ENCODE assay signal across 32 cellular contexts in the genomic region with DNA sequence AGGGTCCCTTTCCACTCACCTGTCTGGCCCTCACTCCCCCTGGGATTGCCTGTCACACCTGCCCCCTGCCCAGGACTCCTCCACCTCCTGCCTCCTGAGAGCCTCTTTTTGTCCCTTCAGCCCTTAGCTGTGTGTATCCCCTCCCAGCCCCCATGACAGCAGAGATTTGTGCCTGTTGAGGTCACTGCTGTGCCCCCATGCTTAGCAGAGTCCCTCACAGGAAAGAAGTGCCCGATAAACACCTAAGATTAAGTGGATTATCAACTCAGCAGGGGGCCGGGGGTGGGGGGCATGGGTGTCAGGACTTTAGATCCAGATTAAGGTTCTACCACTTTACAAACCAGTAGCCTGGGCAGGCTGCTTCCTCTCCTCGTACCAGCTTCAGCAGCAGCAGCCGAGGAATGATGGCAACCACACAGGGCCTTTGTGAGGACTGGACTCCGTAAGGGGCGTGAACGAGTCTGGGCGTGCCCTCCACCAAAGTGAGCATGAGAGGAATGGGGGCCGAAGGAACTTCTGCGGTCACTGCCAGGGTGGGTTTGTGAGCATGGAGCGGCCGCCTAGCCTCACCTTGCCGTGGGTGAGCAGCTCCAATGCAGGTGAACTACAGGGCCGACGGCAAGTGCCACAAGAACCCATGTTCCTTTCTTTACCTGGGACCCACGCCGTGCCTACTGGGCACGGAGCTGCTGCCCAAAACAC. TPM values are rescaled to one million over a fixed set of nuclear protein-coding genes. Genes with fewer than 3 reads are reported as not detected.
DNase-seq lines count a peak whose midpoint lies in the region; ATAC-seq and TF ChIP-seq lines count a peak whose summit lies in the region.
"Had no signal": no experiment of that assay in that cellular context is flagged by ENCODE, and none has a peak within 500 bp of the region (broad histone marks: within the 10 kb centered on the region; RNA-seq: fewer than 3 reads in every experiment).

No MANE protein-coding gene starts in this region.

- H4K20me1 ChIP-seq in IMR-90 (ENCODE audit: insufficient read depth, low read length): peaks cover 31% of the 10 kb centered on the region

- H3K4me3 Mint-ChIP-seq in activated T-cell treated with anti-CD3 and anti-CD28 coated beads, Interleukin-2, amount 50 U/mL, for 24 hours: no peak overlapping the region
- H3K4me3 Mint-ChIP-seq in activated T-cell treated with anti-CD3 and anti-CD28 coated beads, Interleukin-2, amount 50 U/mL, for 72 hours: no peak overlapping the region
- peak overlapping the region; percentile 21 for H3K4me3 Mint-ChIP-seq in endodermal cell
- peak overlapping the region in 1 of 2 donors; percentile 4 for H3K4me3 Mint-ChIP-seq in stimulated activated naive B cell treated with anti-CD40 and anti-IgM and Interleukin-4, amounts not matched to agents 10 μg/mL and 1 μg/mL and 100 μg/mL, for 72 hours
- peak overlapping the region in 1 of 7 donors; percentile 81 for H3K4me3 Mint-ChIP-seq in CD8-positive, alpha-beta memory T cell
- H3K4me3 Mint-ChIP-seq: activated CD4-positive, alpha-beta memory T cell treated with anti-CD3 and anti-CD28 coated beads for 36 hours; activated T-helper 1 cell treated with anti-CD3 and anti-CD28 coated beads, Interleukin-12 subunit alpha, Interleukin-12 subunit beta, Interleukin-2, Interleukin-4 antibody, amounts not matched to agents 30 ng/mL and 10 ng/mL and 1 ng/mL, durations not matched to agents 14 hours and 24 hours and 36 hours; CD4-positive, alpha-beta T cell; central memory CD8-positive, alpha-beta T cell; dendritic cell treated with granulocyte-macrophage colony-stimulating factor and Interleukin-4, amounts not matched to agents 40 ng/mL and 50 ng/mL, for 4 days had no signal

- H3K23ac ChIP-seq in IMR-90 (ENCODE audit: low read depth, low read length): no peak overlapping the region

- no peak overlapping the region for H3K56ac ChIP-seq in IMR-90 (ENCODE audit: extremely low read depth, insufficient read depth, low read length)

- H2BK20ac ChIP-seq in IMR-90 (ENCODE audit: low read depth, low read length): no peak overlapping the region

- peak overlapping the region; percentile 27 for H2AFZ ChIP-seq in IMR-90 (replicated peaks; ENCODE audit: low read length, poor library complexity)
- H2AFZ ChIP-seq: PC-9 had no signal

- H3K9me3 Mint-ChIP-seq in activated T-cell treated with anti-CD3 and anti-CD28 coated beads, Interleukin-2, amount 50 U/mL, for 24 hours: no peaks in the 10 kb centered on the region
- H3K9me3 Mint-ChIP-seq in activated T-cell treated with anti-CD3 and anti-CD28 coated beads, Interleukin-2, amount 50 U/mL, for 72 hours: no peaks in the 10 kb centered on the region
- H3K9me3 Mint-ChIP-seq in endodermal cell: no peaks in the 10 kb centered on the region
- no peaks in the 10 kb centered on the region for H3K9me3 Mint-ChIP-seq in stimulated activated naive B cell treated with anti-CD40 and anti-IgM and Interleukin-4, amounts not matched to agents 10 μg/mL and 1 μg/mL and 100 μg/mL, for 72 hours
- no peaks in the 10 kb centered on the region for H3K9me3 Mint-ChIP-seq in CD8-positive, alpha-beta memory T cell
- H3K9me3 Mint-ChIP-seq: activated CD4-positive, alpha-beta memory T cell treated with anti-CD3 and anti-CD28 coated beads for 36 hours; activated T-helper 1 cell treated with anti-CD3 and anti-CD28 coated beads, Interleukin-12 subunit alpha, Interleukin-12 subunit beta, Interleukin-2, Interleukin-4 antibody, amounts not matched to agents 30 ng/mL and 10 ng/mL and 1 ng/mL, durations not matched to agents 14 hours and 24 hours and 36 hours; CD4-positive, alpha-beta T cell; central memory CD8-positive, alpha-beta T cell; dendritic cell treated with granulocyte-macrophage colony-stimulating factor and Interleukin-4, amounts not matched to agents 40 ng/mL and 50 ng/mL, for 4 days had no signal

- ATAC-seq in activated T-cell treated with anti-CD3 and anti-CD28 coated beads, Interleukin-2, amount 50 U/mL, for 72 hours (replicated peaks in 1 of 2): no peak
- ATAC-seq in IMR-90 (ENCODE audit: low read depth): no peak
- ATAC-seq in stimulated activated naive B cell treated with anti-CD40 and anti-IgM and Interleukin-4, amounts not matched to agents 10 μg/mL and 1 μg/mL and 100 μg/mL, for 72 hours (replicated peaks): no peak
- ATAC-seq in HG03432 (IDR thresholded peaks at IDR 0.05; ENCODE audit: unreplicated experiment): no peak
- ATAC-seq: body of pancreas, esophagus mucosa, heart left ventricle, left ventricle myocardium superior had no signal

- no peak overlapping the region for H3K4me3 ChIP-seq in IMR-90 (ENCODE audit: insufficient read depth, low read depth, low read length)
- no peak overlapping the region for H3K4me3 ChIP-seq in endodermal cell (ENCODE audit: low read length)
- H3K4me3 ChIP-seq in CD8-positive, alpha-beta memory T cell (ENCODE audit: low read length): no peak overlapping the region
- H3K4me3 ChIP-seq: A549, body of pancreas, heart left ventricle, PC-9, suprapubic skin had no signal

- peaks cover 10% of the 10 kb centered on the region for H3K4me1 Mint-ChIP-seq in activated T-cell treated with anti-CD3 and anti-CD28 coated beads, Interleukin-2, amount 50 U/mL, for 24 hours (ENCODE audit: low read depth)
- peaks cover 13% of the 10 kb centered on the region for H3K4me1 Mint-ChIP-seq in activated T-cell treated with anti-CD3 and anti-CD28 coated beads, Interleukin-2, amount 50 U/mL, for 72 hours (ENCODE audit: low read depth)
- H3K4me1 Mint-ChIP-seq in endodermal cell: peaks cover 28% of the 10 kb centered on the region
- H3K4me1 Mint-ChIP-seq in stimulated activated naive B cell treated with anti-CD40 and anti-IgM and Interleukin-4, amounts not matched to agents 10 μg/mL and 1 μg/mL and 100 μg/mL, for 72 hours: peaks cover 24 to 31% of the 10 kb centered on the region in 2 donors
- H3K4me1 Mint-ChIP-seq in CD8-positive, alpha-beta memory T cell: peaks cover 10 to 13% (median 11%) of the 10 kb centered on the region in 3 donors

- no peak for TF ChIP-seq POLR2A in IMR-90 (IDR thresholded peaks at IDR 0.05; ENCODE audit: low read depth, low read length)

- CTCF ChIA-PET in IMR-90 (lab: Yijun Ruan, JAX): no interaction called here
- CTCF ChIA-PET in CD8-positive, alpha-beta memory T cell (lab: Charles Lee): interaction anchor here (1.4 kb wide), 1 partner anchor 9 kb away, joined by 4 read pairs; no protein-coding TSS in a partner anchor

- H3K27ac Mint-ChIP-seq in activated T-cell treated with anti-CD3 and anti-CD28 coated beads, Interleukin-2, amount 50 U/mL, for 24 hours: peak overlapping the region; percentile 52
- no peak overlapping the region for H3K27ac Mint-ChIP-seq in activated T-cell treated with anti-CD3 and anti-CD28 coated beads, Interleukin-2, amount 50 U/mL, for 72 hours
- H3K27ac Mint-ChIP-seq in endodermal cell: peak overlapping the region; percentile 67
- peak overlapping the region; percentile 82 for H3K27ac Mint-ChIP-seq in stimulated activated naive B cell treated with anti-CD40 and anti-IgM and Interleukin-4, amounts not matched to agents 10 μg/mL and 1 μg/mL and 100 μg/mL, for 72 hours
- peak overlapping the region in 1 of 8 donors; percentile 86 for H3K27ac Mint-ChIP-seq in CD8-positive, alpha-beta memory T cell
- H3K27ac Mint-ChIP-seq: activated CD4-positive, alpha-beta memory T cell treated with anti-CD3 and anti-CD28 coated beads for 36 hours; activated T-helper 1 cell treated with anti-CD3 and anti-CD28 coated beads, Interleukin-12 subunit alpha, Interleukin-12 subunit beta, Interleukin-2, Interleukin-4 antibody, amounts not matched to agents 30 ng/mL and 10 ng/mL and 1 ng/mL, durations not matched to agents 14 hours and 24 hours and 36 hours; CD4-positive, alpha-beta T cell; dendritic cell treated with granulocyte-macrophage colony-stimulating factor and Interleukin-4, amounts not matched to agents 40 ng/mL and 50 ng/mL, for 4 days had no signal

- H2BK5ac ChIP-seq in IMR-90 (ENCODE audit: low read depth, low read length, poor library complexity, severe bottlenecking): no peak overlapping the region

- peaks cover 4% of the 10 kb centered on the region; the same call in 1 of the 2 replicates for H3K4me1 ChIP-seq in IMR-90 (ENCODE audit: control insufficient read depth, insufficient read depth, low read length)
- H3K4me1 ChIP-seq in endodermal cell (ENCODE audit: control insufficient read depth, insufficient read depth, low read length): peaks cover 6% of the 10 kb centered on the region
- H3K4me1 ChIP-seq in CD8-positive, alpha-beta memory T cell (ENCODE audit: insufficient read depth, low read length): peaks cover 10% of the 10 kb centered on the region
- H3K4me1 ChIP-seq: A549 had no signal

- no peak overlapping the region for H2BK120ac ChIP-seq in IMR-90 (ENCODE audit: low read depth, low read length)

- no peak overlapping the region for H2AK5ac ChIP-seq in IMR-90 (ENCODE audit: low read depth, low read length)

- no peak overlapping the region for H4K91ac ChIP-seq in IMR-90 (ENCODE audit: insufficient read depth, low read depth, low read length)

- POLR2A ChIA-PET in IMR-90 (lab: Charles Lee; ENCODE audit: unreplicated experiment): no interaction called here
- POLR2A ChIA-PET in CD8-positive, alpha-beta memory T cell (lab: Charles Lee): no interaction called here

- H2BK15ac ChIP-seq in IMR-90 (ENCODE audit: low read depth, low read length): no peak overlapping the region

- no peak overlapping the region for H3K18ac ChIP-seq in IMR-90 (ENCODE audit: low read depth, low read length)

- no TSS peak for BruUV-seq in IMR-90 (replicated peaks; lab: Mats Ljungman, UMichigan)

- H3K27me3 ChIP-seq in IMR-90 (ENCODE audit: control insufficient read depth, insufficient read depth, low read length) (no peaks in the 10 kb centered on the region), endodermal cell (ENCODE audit: control insufficient read depth, insufficient read depth, low read length, poor library complexity, severe bottlenecking) (no peaks in the 10 kb centered on the region)
- no peaks in the 10 kb centered on the region for H3K27me3 ChIP-seq in CD8-positive, alpha-beta memory T cell (ENCODE audit: insufficient read depth, low read length, poor library complexity, severe bottlenecking)
- H3K27me3 ChIP-seq: body of pancreas, heart left ventricle, suprapubic skin had no signal

- in situ Hi-C loops in IMR-90 (cut with MboI; ENCODE audit: low sequenced_read_pairs): loop anchor here (5.0 kb wide), 1 partner anchor 82 kb away; no protein-coding TSS in a partner anchor

- peaks cover 9 to 22% of the 10 kb centered on the region in 2 experiments for H3K79me1 ChIP-seq in IMR-90 (ENCODE audit: low read depth in 1 of 2, low read length in 2 of 2)

- H2AK9ac ChIP-seq in IMR-90 (replicated peaks; ENCODE audit: low read depth, low read length, poor library complexity): peak overlapping the region; percentile 37

- intact Hi-C loops in IMR-90 (cut with micrococcal nuclease): no loop called here

- 66% methylated on average over 4 of the region's 18 CpGs; no CpG with 5 or more reads in 1 of the 2 experiments for WGBS in IMR-90 (ENCODE audit: extremely low coverage in 2 of 2, insufficient read length in 1 of 2), 2 experiments
- WGBS in endodermal cell (ENCODE audit: insufficient coverage in 1 of 2, insufficient read length in 1 of 2), 2 experiments: 79 to 88% methylated on average over 13 to 18 of the region's 18 CpGs

- H4K5ac ChIP-seq in IMR-90 (ENCODE audit: low read depth, low read length): no peak overlapping the region

- no peak overlapping the region for H3K4ac ChIP-seq in IMR-90 (ENCODE audit: low read depth, low read length)

- peaks cover 17% of the 10 kb centered on the region for H3K27me3 Mint-ChIP-seq in activated T-cell treated with anti-CD3 and anti-CD28 coated beads, Interleukin-2, amount 50 U/mL, for 24 hours
- H3K27me3 Mint-ChIP-seq in activated T-cell treated with anti-CD3 and anti-CD28 coated beads, Interleukin-2, amount 50 U/mL, for 72 hours (ENCODE audit: low read depth): peaks cover 22% of the 10 kb centered on the region
- H3K27me3 Mint-ChIP-seq in endodermal cell (ENCODE audit: insufficient read depth): peaks cover 6% of the 10 kb centered on the region
- H3K27me3 Mint-ChIP-seq in stimulated activated naive B cell treated with anti-CD40 and anti-IgM and Interleukin-4, amounts not matched to agents 10 μg/mL and 1 μg/mL and 100 μg/mL, for 72 hours: no peaks in the 10 kb centered on the region
- H3K27me3 Mint-ChIP-seq in CD8-positive, alpha-beta memory T cell: peaks cover 2 to 9% of the 10 kb centered on the region in 2 donors

- peaks cover 30% of the 10 kb centered on the region for H3K36me3 Mint-ChIP-seq in activated T-cell treated with anti-CD3 and anti-CD28 coated beads, Interleukin-2, amount 50 U/mL, for 24 hours (ENCODE audit: low read depth)
- H3K36me3 Mint-ChIP-seq in activated T-cell treated with anti-CD3 and anti-CD28 coated beads, Interleukin-2, amount 50 U/mL, for 72 hours (ENCODE audit: insufficient read depth in 2 of 2): peaks cover 0 to 3% of the 10 kb centered on the region in 2 donors
- peaks cover 13% of the 10 kb centered on the region for H3K36me3 Mint-ChIP-seq in endodermal cell (ENCODE audit: low read depth)
- H3K36me3 Mint-ChIP-seq in stimulated activated naive B cell treated with anti-CD40 and anti-IgM and Interleukin-4, amounts not matched to agents 10 μg/mL and 1 μg/mL and 100 μg/mL, for 72 hours: peaks cover 17 to 29% of the 10 kb centered on the region in 2 donors
- H3K36me3 Mint-ChIP-seq in CD8-positive, alpha-beta memory T cell: peaks cover 0 to 19% (median under 1%) of the 10 kb centered on the region in 3 donors

- H3K4me2 ChIP-seq in IMR-90 (ENCODE audit: low read depth, low read length): no peak overlapping the region
- H3K4me2 ChIP-seq: A549, PC-9 had no signal

- H3K9ac ChIP-seq in IMR-90 (ENCODE audit: low read depth, low read length) (no peak overlapping the region), endodermal cell (ENCODE audit: extremely low read depth, low read length, poor library complexity, severe bottlenecking) (no peak overlapping the region)

- H4K8ac ChIP-seq in IMR-90 (ENCODE audit: low read depth in 2 of 2, low read length in 2 of 2): no peak overlapping the region

- TF ChIP-seq RAD21 in IMR-90 (IDR thresholded peaks at IDR 0.05; ENCODE audit: low read length): no peak

- H3K14ac ChIP-seq in IMR-90 (replicated peaks; ENCODE audit: low read depth, low read length): no peak overlapping the region

- no peaks in the 10 kb centered on the region for H3K9me3 ChIP-seq in IMR-90 (ENCODE audit: control insufficient read depth, insufficient read depth, low read length)
- H3K9me3 ChIP-seq in endodermal cell (ENCODE audit: control insufficient read depth, low read length): no peaks in the 10 kb centered on the region
- H3K9me3 ChIP-seq in CD8-positive, alpha-beta memory T cell (ENCODE audit: low read length): no peaks in the 10 kb centered on the region
- H3K9me3 ChIP-seq: A549, body of pancreas, heart left ventricle, suprapubic skin had no signal

- 0 out of 2 replicates have a peak, but pooled peaks cover 7% of the 10 kb centered on the region for H3K9me1 ChIP-seq in IMR-90 (ENCODE audit: insufficient read depth, low read length)

- H3K27ac ChIP-seq in IMR-90 (ENCODE audit: insufficient read depth, low read length) (no peak overlapping the region), endodermal cell (ENCODE audit: low read depth, low read length) (peak overlapping the region; percentile 41)
- no peak overlapping the region for H3K27ac ChIP-seq in CD8-positive, alpha-beta memory T cell (ENCODE audit: low read depth, low read length)
- H3K27ac ChIP-seq: A549, body of pancreas, heart left ventricle, PC-9, suprapubic skin had no signal

- dilution Hi-C loops in IMR-90 (cut with HindIII; ENCODE audit: low sequenced_read_pairs, unreplicated experiment): no loop called here

- no peak for TF ChIP-seq CTCF in IMR-90 (conservative IDR thresholded peaks at IDR 0.05; ENCODE audit: low read depth, low read length)
- TF ChIP-seq CTCF in endodermal cell (conservative IDR thresholded peaks at IDR 0.05): no peak

- DNase-seq in activated T-cell treated with anti-CD3 and anti-CD28 coated beads, Interleukin-2, amount 50 U/mL, for 24 hours: no peak
- DNase-seq in activated T-cell treated with anti-CD3 and anti-CD28 coated beads, Interleukin-2, amount 50 U/mL, for 72 hours: no peak
- DNase-seq in IMR-90 (no peak), endodermal cell (peak; percentile 58), putamen (ENCODE audit: low spot score) (no peak)
- no peak for DNase-seq in stimulated activated naive B cell treated with anti-CD40 and anti-IgM and Interleukin-4, amounts not matched to agents 10 μg/mL and 1 μg/mL and 100 μg/mL, for 72 hours
- no peak for DNase-seq in CD8-positive, alpha-beta memory T cell
- DNase-seq: activated CD4-positive, alpha-beta memory T cell treated with anti-CD3 and anti-CD28 coated beads for 36 hours; activated CD4-positive, alpha-beta T cell treated with anti-CD3 and anti-CD28 coated beads for 1 hour; activated naive CD4-positive, alpha-beta T cell treated with anti-CD3 and anti-CD28 coated beads, Interleukin-2, amount 50 U/mL, for 16 hours; body of pancreas; CD4-positive, alpha-beta T cell; KBM-7; kidney; left ventricle myocardium superior; NCI-H1092 treated with DMSO at 0.1 percent for 48 hours; NCI-H187; NCI-H524; NK-92 treated with Interleukin-12 subunit alpha and Interleukin-12 subunit beta, amount 100 ng/mL, for 24 hours; PC-9; Right ventricle myocardium superior; stimulated activated CD4-positive, alpha-beta T cell treated with anti-CD3 and anti-CD28 coated beads, Interleukin-15, amount 100 ng/mL, for 24 hours; stimulated activated naive CD4-positive, alpha-beta T cell treated with Interleukin-2 at 50 U/mL for 16 hours; T-helper 2 cell had no signal

- peaks cover 13% of the 10 kb centered on the region for H3K36me3 ChIP-seq in IMR-90 (ENCODE audit: control insufficient read depth, insufficient read depth, low read length)
- H3K36me3 ChIP-seq in endodermal cell (ENCODE audit: control insufficient read depth, insufficient read depth, low read length): peaks cover 5% of the 10 kb centered on the region
- H3K36me3 ChIP-seq in CD8-positive, alpha-beta memory T cell (ENCODE audit: insufficient read depth, low read length): no peaks in the 10 kb centered on the region

RNA-seq across cellular contexts. Expression of a gene that starts 36.1 kb away (rescaled TPM):
- 10 to 100 TPM; 38.3 to 45.9 TPM for total RNA-seq in activated T-cell treated with anti-CD3 and anti-CD28 coated beads, Interleukin-2, amount 50 U/mL, for 72 hours
- total RNA-seq in IMR-90 (2012; rRNA removed): 4.8 and 5.6 TPM in 2 replicates
- polyA plus RNA-seq in IMR-90 (2012; rRNA removed): 11.2 and 17.7 TPM in 2 replicates
- 5.0 and 14.2 TPM in 2 replicates for polyA plus RNA-seq in IMR-90 (2012; cell fraction: cytosol; rRNA removed)
- polyA plus RNA-seq in IMR-90 (2012; cell fraction: nucleus; rRNA removed; ENCODE audit: low replicate concordance): 13.5 and 27.0 TPM in 2 replicates
- 10 to 100 TPM; 42.1 to 43.7 TPM for total RNA-seq in endodermal cell
- polyA plus RNA-seq in endodermal cell (2013, experiment 1 of 2): 27.7 TPM
- 26.5 TPM for polyA plus RNA-seq in endodermal cell (2013, experiment 2 of 2)
- 10 to 100 TPM; 34.7 to 38.7 TPM for total RNA-seq in CD8-positive, alpha-beta memory T cell
- 2.8 TPM for polyA plus RNA-seq in CD8-positive, alpha-beta memory T cell

RNA-seq across cellular contexts. Expression of a gene that starts 56.1 kb away (rescaled TPM):
- 10 to 100 TPM; 37.1 to 42.9 TPM for total RNA-seq in activated T-cell treated with anti-CD3 and anti-CD28 coated beads, Interleukin-2, amount 50 U/mL, for 72 hours
- total RNA-seq in IMR-90 (2012; rRNA removed) (2.5 and 3.3 TPM in 2 replicates), endodermal cell (10 to 100 TPM; 50.2 to 58.8 TPM)
- polyA plus RNA-seq in IMR-90 (2012; rRNA removed): 20.3 and 25.2 TPM in 2 replicates
- polyA plus RNA-seq in IMR-90 (2012; cell fraction: cytosol; rRNA removed): 18.7 and 34.1 TPM in 2 replicates
- polyA plus RNA-seq in IMR-90 (2012; cell fraction: nucleus; rRNA removed; ENCODE audit: low replicate concordance): 60.8 and 109 TPM in 2 replicates
- polyA plus RNA-seq in endodermal cell (2013, experiment 1 of 2): 36.7 TPM
- 31.4 TPM for polyA plus RNA-seq in endodermal cell (2013, experiment 2 of 2)
- 10 to 100 TPM; 24.9 to 26.7 TPM for total RNA-seq in CD8-positive, alpha-beta memory T cell
- polyA plus RNA-seq in CD8-positive, alpha-beta memory T cell: 19.7 TPM
